Comparison of ENCODE assay signal across 17 cellular contexts in genomic region chr15:98146031-98146430, GRCh38.
A peak's percentile ranks its signal among the peaks of the same experiment; 100 is the strongest.
DNase-seq lines count a peak whose midpoint lies in the region; ATAC-seq, FAIRE-seq and TF ChIP-seq lines count a peak whose summit lies in the region.
"Had no signal": no experiment of that assay in that cellular context is flagged by ENCODE, and none has a peak within 500 bp of the region (broad histone marks: within the 10 kb centered on the region; RNA-seq: fewer than 3 reads in every experiment).

No MANE protein-coding gene starts in this region.

- POLR2A ChIA-PET in OCI-LY7 (lab: Charles Lee), result no interaction called here

- CTCF ChIA-PET in OCI-LY7 (lab: Charles Lee; ENCODE audit: unreplicated experiment), result no interaction called here

- H3F3A ChIP-seq in DOHH2 (ENCODE audit: control insufficient read depth, insufficient read depth), result peaks cover 34% of the 10 kb centered on the region

- H3K27me3 ChIP-seq in BLaER1 (no peaks in the 10 kb centered on the region), DOHH2 (ENCODE audit: control insufficient read depth, low read length) (no peaks in the 10 kb centered on the region), upper lobe of left lung (no peaks in the 10 kb centered on the region)

- H3K9me3 ChIP-seq in BLaER1 (peaks cover 8% of the 10 kb centered on the region; the same call in 1 of the 2 replicates), DOHH2 (ENCODE audit: control insufficient read depth, insufficient read depth, low read length) (no peaks in the 10 kb centered on the region), OCI-LY7 (ENCODE audit: low read length) (no peaks in the 10 kb centered on the region), kidney (ENCODE audit: control insufficient read depth in 1 of 2, low read length in 2 of 2) (no peaks in the 10 kb centered on the region), upper lobe of left lung (no peaks in the 10 kb centered on the region)
- H3K9me3 ChIP-seq: BE2C, HAP-1 had no signal

- H3K36me3 ChIP-seq in BLaER1, result no peaks in the 10 kb centered on the region
- H3K36me3 ChIP-seq in DOHH2 (ENCODE audit: control insufficient read depth, low read length), result no peaks in the 10 kb centered on the region
- H3K36me3 ChIP-seq in OCI-LY7 (ENCODE audit: insufficient read depth, low read length), result no peaks in the 10 kb centered on the region
- no peaks in the 10 kb centered on the region for H3K36me3 ChIP-seq in kidney (ENCODE audit: control insufficient read depth in 1 of 2, insufficient read depth in 2 of 2, low read length in 2 of 2)
- H3K36me3 ChIP-seq in upper lobe of left lung, result no peaks in the 10 kb centered on the region
- H3K36me3 ChIP-seq: BE2C, HAP-1 had no signal

- no peak for TF ChIP-seq EP300 in upper lobe of left lung (IDR thresholded peaks at IDR 0.05)

- H3K79me2 ChIP-seq in DOHH2 (ENCODE audit: control insufficient read depth, low read length) (no peaks in the 10 kb centered on the region), OCI-LY7 (ENCODE audit: insufficient read depth, low read depth, low read length) (no peaks in the 10 kb centered on the region)

- intact Hi-C loops in OCI-LY7 (cut with micrococcal nuclease; ENCODE audit: unreplicated experiment), result loop anchor here (2.0 kb wide), 1 partner anchor 15 kb away; no protein-coding TSS in a partner anchor
- intact Hi-C loops in kidney (cut with DNase I), result no loop called here

- H3K4me1 ChIP-seq in BLaER1 (peaks cover 79% of the 10 kb centered on the region), DOHH2 (ENCODE audit: control insufficient read depth, low read length) (peaks cover 90% of the 10 kb centered on the region), OCI-LY7 (ENCODE audit: insufficient read depth, low read length, poor library complexity, severe bottlenecking) (peaks cover 46% of the 10 kb centered on the region), kidney (ENCODE audit: control insufficient read depth in 1 of 2, insufficient read depth in 1 of 2, low read depth in 1 of 2, low read length in 2 of 2) (no peaks in the 10 kb centered on the region), upper lobe of left lung (no peaks in the 10 kb centered on the region)
- H3K4me1 ChIP-seq: BE2C, HAP-1 had no signal

- TF ChIP-seq POLR2A in upper lobe of left lung (IDR thresholded peaks at IDR 0.05), result no peak

- H3K9me2 ChIP-seq in DOHH2 (replicated peaks; ENCODE audit: control insufficient read depth, low read length) (no peaks in the 10 kb centered on the region), OCI-LY7 (ENCODE audit: insufficient read depth, low read length) (no peaks in the 10 kb centered on the region)

- H3K4me2 ChIP-seq in BLaER1, result peak overlapping the region; percentile 84
- H3K4me2 ChIP-seq in DOHH2 (ENCODE audit: low read length), result peak overlapping the region; percentile 83
- H3K4me2 ChIP-seq in OCI-LY7 (ENCODE audit: low read length), result peak overlapping the region; percentile 40; the same call in 1 of the 2 replicates

- H3K4me3 ChIP-seq in BLaER1 (peak overlapping the region; percentile 46), DOHH2 (ENCODE audit: low read length) (peak overlapping the region; percentile 60), OCI-LY7 (ENCODE audit: low read depth, low read length, poor library complexity, severe bottlenecking) (no peak overlapping the region), kidney (ENCODE audit: low read length in 2 of 2) (no peak overlapping the region), upper lobe of left lung (no peak overlapping the region)
- H3K4me3 ChIP-seq: GM12878, GM23248, HAP-1 had no signal

- H3K9ac ChIP-seq in BLaER1, result peak overlapping the region; percentile 68
- no peak overlapping the region for H3K9ac ChIP-seq in kidney (ENCODE audit: low read length in 2 of 2)
- H3K9ac ChIP-seq: GM23248 had no signal

- no peaks in the 10 kb centered on the region for H4K20me1 ChIP-seq in BLaER1
- no peaks in the 10 kb centered on the region for H4K20me1 ChIP-seq in DOHH2 (ENCODE audit: control insufficient read depth, insufficient read depth, low read depth, low read length)
- no peaks in the 10 kb centered on the region for H4K20me1 ChIP-seq in OCI-LY7 (ENCODE audit: insufficient read depth, low read length)

- peak overlapping the region; percentile 12; the same call in 1 of the 2 replicates for H2AFZ ChIP-seq in OCI-LY7 (ENCODE audit: low read length)
- H2AFZ ChIP-seq: GM23248 had no signal

- DNase-seq in OCI-LY7 (ENCODE audit: low spot score), result no peak
- DNase-seq in kidney, result peak; percentile 77
- DNase-seq in stimulated activated naive CD4-positive, alpha-beta T cell (lab: John Stamatoyannopoulos, UW), result no peak
- DNase-seq in upper lobe of left lung, result no peak
- DNase-seq: BE2C; CD4-positive, alpha-beta memory T cell; DMS153; DMS79; EL; GM23248 had no signal

- no peak for FAIRE-seq in kidney (lab: Jason Lieb, UNC)
- FAIRE-seq: GM12878, GM19239 had no signal

- WGBS in upper lobe of left lung, 2 donors, result 81 to 87% methylated on average over 11 of the region's 11 CpGs

- ATAC-seq in upper lobe of left lung (ENCODE audit: low FRiP score in 2 of 2), result no peak
- no peak for ATAC-seq in HG02798 (IDR thresholded peaks at IDR 0.05; ENCODE audit: poor library complexity, unreplicated experiment)
- ATAC-seq: GM12878 had no signal

- BruUV-seq in OCI-LY7 (replicated peaks; lab: Mats Ljungman, UMichigan), result no TSS peak

- H3K27ac ChIP-seq in BLaER1 (peak overlapping the region; percentile 99), DOHH2 (ENCODE audit: low read depth, low read length) (peak overlapping the region; percentile 99), OCI-LY7 (ENCODE audit: low read depth, low read length, poor library complexity, severe bottlenecking) (no peak overlapping the region), kidney (ENCODE audit: low read depth in 2 of 2, low read length in 2 of 2) (no peak overlapping the region), upper lobe of left lung (no peak overlapping the region)
- H3K27ac ChIP-seq: GM23248, HL-60 had no signal

- TF ChIP-seq CTCF in DOHH2 (IDR thresholded peaks at IDR 0.05; ENCODE audit: low read depth, low read length, poor library complexity, severe bottlenecking) (no peak), OCI-LY7 (conservative IDR thresholded peaks at IDR 0.05; ENCODE audit: low read length) (no peak), kidney (IDR thresholded peaks at IDR 0.05; ENCODE audit: borderline replicate concordance, extremely low read depth, insufficient read depth) (no peak), upper lobe of left lung (IDR thresholded peaks at IDR 0.05) (no peak)

Comparison
In these comparisons a context has a peak if more than half of its experiments do, and no peak if none do; other contexts are left out.
1. H3K27ac ChIP-seq: peak in BLaER1 (single experiment) and DOHH2 (single experiment); none in OCI-LY7 (single experiment), kidney (0 of 2) and upper lobe of left lung (0 of 4).
2. H3K4me3 ChIP-seq: peak in BLaER1 (single experiment) and DOHH2 (single experiment); none in OCI-LY7 (single experiment), kidney (0 of 2) and upper lobe of left lung (0 of 4).
3. Peak in every context shown above with its lines, with median percentiles within 50 percentile points of each other: H3K4me2 ChIP-seq.